ENCODE assay signal across 28 cellular contexts in the genomic region with DNA sequence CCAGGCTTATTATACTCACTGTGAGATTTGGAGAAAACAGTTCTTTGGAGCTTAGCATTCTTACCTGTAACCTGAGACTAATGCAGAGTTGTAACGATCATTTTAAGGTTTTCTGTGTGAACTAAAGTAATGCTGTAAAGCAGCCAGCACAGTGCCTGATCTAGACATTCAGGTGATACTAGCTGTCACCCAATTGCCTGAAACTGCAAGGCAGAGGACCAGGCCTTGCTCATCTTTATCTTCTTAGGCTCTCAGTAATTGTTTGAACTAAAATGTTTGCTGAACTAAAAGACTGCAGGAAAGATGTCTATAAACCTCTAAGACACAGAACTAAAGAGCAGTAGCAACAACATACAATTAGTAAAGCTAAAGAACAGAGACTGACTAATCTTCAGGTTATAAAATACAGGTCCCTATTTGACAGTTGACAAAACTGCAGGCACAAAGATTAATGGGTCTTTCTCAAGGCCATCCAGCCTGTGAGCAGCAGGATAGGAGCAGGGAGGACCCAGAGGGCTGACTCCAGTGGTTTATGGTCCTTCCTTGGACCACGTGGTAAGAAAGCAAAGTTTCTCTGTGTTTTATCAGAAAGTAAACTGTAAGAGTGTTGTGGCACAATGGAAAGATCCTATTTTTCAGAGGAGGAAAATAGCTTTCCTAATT. TPM values are rescaled to one million over a fixed set of nuclear protein-coding genes. Genes with fewer than 3 reads are reported as not detected.
"Had no signal": no experiment of that assay in that cellular context is flagged by ENCODE, and none has a peak within 500 bp of the region (broad histone marks: within the 10 kb centered on the region; RNA-seq: fewer than 3 reads in every experiment).

No MANE protein-coding gene starts in this region.

- H3K9me3 Mint-ChIP-seq: activated naive CD8-positive, alpha-beta T cell treated with anti-CD3 and anti-CD28 coated beads, Interleukin-2, amount 50 U/mL, for 24 hours; activated T-helper 1 cell treated with anti-CD3 and anti-CD28 coated beads, Interleukin-12 subunit alpha, Interleukin-12 subunit beta, Interleukin-2, Interleukin-4 antibody, amounts not matched to agents 30 ng/mL and 10 ng/mL and 1 ng/mL, durations not matched to agents 14 hours and 24 hours and 36 hours; dendritic cell treated with granulocyte-macrophage colony-stimulating factor and Interleukin-4, amounts not matched to agents 40 ng/mL and 50 ng/mL, for 4 days; neural progenitor cell had no signal

- H3K9ac ChIP-seq: neural progenitor cell had no signal

- H3K4me3 Mint-ChIP-seq: activated CD8-positive, alpha-beta T cell treated with anti-CD3 and anti-CD28 coated beads for 36 hours; activated naive CD8-positive, alpha-beta T cell treated with anti-CD3 and anti-CD28 coated beads, Interleukin-2, amount 50 U/mL, for 24 hours; activated T-helper 1 cell treated with anti-CD3 and anti-CD28 coated beads, Interleukin-12 subunit alpha, Interleukin-12 subunit beta, Interleukin-2, Interleukin-4 antibody, amounts not matched to agents 30 ng/mL and 10 ng/mL and 1 ng/mL, durations not matched to agents 14 hours and 24 hours and 36 hours; dendritic cell treated with granulocyte-macrophage colony-stimulating factor and Interleukin-4, amounts not matched to agents 40 ng/mL and 50 ng/mL, for 4 days; naive B cell; neural progenitor cell had no signal

- H3K9me3 ChIP-seq: body of pancreas, spleen, testis had no signal

- H3K27ac ChIP-seq: body of pancreas, foreskin keratinocyte, neural progenitor cell, spleen, testis had no signal

- DNase-seq: activated CD4-positive, alpha-beta T cell treated with anti-CD3 and anti-CD28 coated beads for 48 hours; activated CD8-positive, alpha-beta T cell treated with anti-CD3 and anti-CD28 coated beads for 36 hours; activated gamma-delta T cell; activated naive CD4-positive, alpha-beta T cell treated with anti-CD3 and anti-CD28 coated beads, Interleukin-2, amount 50 U/mL, for 16 hours; activated naive CD8-positive, alpha-beta T cell treated with anti-CD3 and anti-CD28 coated beads, Interleukin-2, amount 50 U/mL, for 24 hours; anterior cingulate cortex; body of pancreas; caudate nucleus; effector CD4-positive, alpha-beta T cell; erythroblast; foreskin keratinocyte; mesenchymal stem cell; naive B cell; retina; spleen; stimulated activated CD4-positive, alpha-beta T cell treated with anti-CD3 and anti-CD28 coated beads, Interleukin-4, amount 100 ng/mL, for 1 hour; stimulated activated naive CD4-positive, alpha-beta T cell; T-helper 1 cell; T-helper 9 cell; testis; trophoblast cell had no signal

- H3K27me3 Mint-ChIP-seq: activated CD8-positive, alpha-beta T cell treated with anti-CD3 and anti-CD28 coated beads for 36 hours; activated naive CD8-positive, alpha-beta T cell treated with anti-CD3 and anti-CD28 coated beads, Interleukin-2, amount 50 U/mL, for 24 hours; dendritic cell treated with granulocyte-macrophage colony-stimulating factor and Interleukin-4, amounts not matched to agents 40 ng/mL and 50 ng/mL, for 4 days; naive B cell had no signal

- H3K36me3 ChIP-seq: neural progenitor cell had no signal

- H3K4me3 ChIP-seq: body of pancreas, neural progenitor cell, spleen, testis had no signal

- H3K4me1 ChIP-seq: spleen, testis had no signal

- H3K4me2 ChIP-seq: neural progenitor cell had no signal

- H3K27ac Mint-ChIP-seq: activated CD8-positive, alpha-beta T cell treated with anti-CD3 and anti-CD28 coated beads for 36 hours; activated naive CD8-positive, alpha-beta T cell treated with anti-CD3 and anti-CD28 coated beads, Interleukin-2, amount 50 U/mL, for 24 hours; activated T-helper 1 cell treated with anti-CD3 and anti-CD28 coated beads, Interleukin-12 subunit alpha, Interleukin-12 subunit beta, Interleukin-2, Interleukin-4 antibody, amounts not matched to agents 30 ng/mL and 10 ng/mL and 1 ng/mL, durations not matched to agents 14 hours and 24 hours and 36 hours; dendritic cell treated with granulocyte-macrophage colony-stimulating factor and Interleukin-4, amounts not matched to agents 40 ng/mL and 50 ng/mL, for 4 days; neural progenitor cell had no signal

- H3K27me3 ChIP-seq: body of pancreas, foreskin keratinocyte, neural progenitor cell, spleen, testis had no signal

- H3K4me1 Mint-ChIP-seq: activated naive CD8-positive, alpha-beta T cell treated with anti-CD3 and anti-CD28 coated beads, Interleukin-2, amount 50 U/mL, for 24 hours; naive B cell had no signal

- H2AFZ ChIP-seq: neural progenitor cell had no signal

RNA-seq across cellular contexts. Expression of gene SMLR1, which starts 31.4 kb away (rescaled TPM):
- total RNA-seq: activated CD8-positive, alpha-beta T cell treated with anti-CD3 and anti-CD28 coated beads for 36 hours; activated T-helper 1 cell treated with anti-CD3 and anti-CD28 coated beads, Interleukin-12 subunit alpha, Interleukin-12 subunit beta, Interleukin-2, Interleukin-4 antibody, amounts not matched to agents 30 ng/mL and 10 ng/mL and 1 ng/mL, durations not matched to agents 14 hours and 24 hours and 36 hours; fibroblast of lung; foreskin keratinocyte; glomerular endothelial cell; omental fat pad; posterior vena cava; spleen had no signal
- polyA plus RNA-seq: fibroblast of lung, foreskin keratinocyte, spleen had no signal
